29 cellular contexts compared by ENCODE assay signal in the genomic region with DNA sequence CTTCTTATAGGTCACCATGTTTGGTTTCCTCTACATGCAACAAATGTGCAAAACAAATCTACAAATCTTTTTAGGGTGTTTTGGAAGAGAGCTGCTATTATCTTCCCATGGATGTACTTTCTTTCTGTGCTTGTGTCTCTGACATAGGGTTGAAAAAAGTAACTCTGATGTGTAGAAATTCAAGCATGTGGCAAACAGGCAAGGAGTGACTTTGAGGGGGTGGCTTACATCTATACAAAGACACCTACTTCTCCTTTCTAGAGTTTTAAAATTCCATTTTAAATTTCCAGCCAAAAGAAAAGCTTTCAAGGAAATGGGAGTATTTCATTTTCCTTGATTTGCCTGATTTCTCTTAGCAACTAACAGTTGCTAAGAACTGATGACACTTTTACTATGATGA.
"Had no signal": no experiment of that assay in that cellular context is flagged by ENCODE, and none has a peak within 500 bp of the region (broad histone marks: within the 10 kb centered on the region; RNA-seq: fewer than 3 reads in every experiment).

No MANE protein-coding gene starts in this region.

- H3K27me3 ChIP-seq: adrenal gland, ascending aorta, body of pancreas, brain microvascular endothelial cell, breast epithelium, cardiac muscle cell had no signal

- H3K4me1 ChIP-seq: adrenal gland, ascending aorta, body of pancreas, breast epithelium had no signal

- H3K4me3 ChIP-seq: adrenal gland, ascending aorta, body of pancreas, breast epithelium, cardiac muscle cell had no signal

- H3K9me3 ChIP-seq: adrenal gland, ascending aorta, body of pancreas, breast epithelium had no signal

- H3K27ac ChIP-seq: adrenal gland, ascending aorta, body of pancreas, brain microvascular endothelial cell, breast epithelium, cardiac muscle cell had no signal

- H3K36me3 ChIP-seq: adrenal gland, ascending aorta, brain microvascular endothelial cell, breast epithelium, cardiac muscle cell had no signal

- DNase-seq: activated effector memory CD4-positive, alpha-beta T cell treated with anti-CD3 and anti-CD28 coated beads, Interleukin-2, amount 50 U/mL, for 16 hours; activated effector memory CD4-positive, alpha-beta T cell treated with Interleukin-2 at 50 U/mL for 16 hours; activated gamma-delta T cell; activated gamma-delta T cell treated with Interleukin-2 at 50 U/mL for 16 hours; activated naive CD4-positive, alpha-beta T cell; activated naive CD4-positive, alpha-beta T cell treated with anti-CD3 and anti-CD28 coated beads for 36 hours; activated naive CD4-positive, alpha-beta T cell treated with anti-CD3 and anti-CD28 coated beads, Interleukin-2, amount 10 ng/mL, durations not matched to agents 7 days and 5 days; activated naive CD4-positive, alpha-beta T cell treated with anti-CD3 and anti-CD28 coated beads, Interleukin-2, amount 50 U/mL, for 16 hours; activated naive CD4-positive, alpha-beta T cell treated with Interleukin-2 at 50 U/mL for 16 hours; activated naive CD8-positive, alpha-beta T cell treated with anti-CD3 and anti-CD28 coated beads for 36 hours; activated naive CD8-positive, alpha-beta T cell treated with anti-CD3 and anti-CD28 coated beads, Interleukin-2, amount 10 ng/mL, durations not matched to agents 7 days and 5 days; activated naive CD8-positive, alpha-beta T cell treated with anti-CD3 and anti-CD28 coated beads, Interleukin-2, amount 50 U/mL, for 24 hours; activated T-cell treated with anti-CD3 and anti-CD28 coated beads, Interleukin-2, amount 50 U/mL, for 1 hour; activated T-cell treated with anti-CD3 and anti-CD28 coated beads, Interleukin-2, amount 50 U/mL, for 24 hours; activated T-cell treated with anti-CD3 and anti-CD28 coated beads, Interleukin-2, amount 50 U/mL, for 4 hours; activated T-cell treated with anti-CD3 and anti-CD28 coated beads, Interleukin-2, amount 50 U/mL, for 48 hours; activated T-cell treated with anti-CD3 and anti-CD28 coated beads, Interleukin-2, amount 50 U/mL, for 72 hours; adrenal gland; amniotic stem cell; amygdala; anterior cingulate cortex; aorta; body of pancreas; brain microvascular endothelial cell; central memory CD4-positive, alpha-beta T cell; cerebellar nuclear complex had no signal
